ENCODE assay signal across 19 cellular contexts in genomic region chr5:107860044-107860443, GRCh38.
A peak's percentile ranks its signal among the peaks of the same experiment; 100 is the strongest.
DNase-seq lines count a peak whose midpoint lies in the region; ATAC-seq and TF ChIP-seq lines count a peak whose summit lies in the region.
"Had no signal": no experiment of that assay in that cellular context is flagged by ENCODE, and none has a peak within 500 bp of the region (broad histone marks: within the 10 kb centered on the region; RNA-seq: fewer than 3 reads in every experiment).

No MANE protein-coding gene starts in this region.

- peak; percentile 56; the same call in 1 of the 3 replicates for ATAC-seq in DND-41 (ENCODE audit: insufficient read depth, low read depth)
- peak; percentile 46 for ATAC-seq in GM19351 (IDR thresholded peaks at IDR 0.05; ENCODE audit: unreplicated experiment)
- no peak for ATAC-seq in GM21367 (IDR thresholded peaks at IDR 0.05; ENCODE audit: unreplicated experiment)
- no peak for ATAC-seq in SK-N-SH treated with all-trans-retinoic acid at 6 μM for 48 hours
- ATAC-seq in HG02763 (IDR thresholded peaks at IDR 0.05; ENCODE audit: unreplicated experiment) = no peak
- ATAC-seq: A549 had no signal

- intact Hi-C loops in esophagus squamous epithelium (cut with DNase I) = no loop called here

- TF ChIP-seq POLR2A in esophagus squamous epithelium (IDR thresholded peaks at IDR 0.05) = no peak

- TF ChIP-seq CTCF in DND-41 (IDR thresholded peaks at IDR 0.05; ENCODE audit: borderline replicate concordance, extremely low read depth, low read length, poor library complexity, severe bottlenecking) (no peak), esophagus squamous epithelium (IDR thresholded peaks at IDR 0.05) (no peak)

- 78 to 87% methylated on average over 1 of the region's 1 CpG for WGBS in esophagus squamous epithelium, 2 donors

- DNase-seq in DND-41 (no peak), OCI-M1 (lab: John Stamatoyannopoulos, UW) (peak; percentile 16), esophagus squamous epithelium (lab: John Stamatoyannopoulos, UW) (no peak)
- DNase-seq: CD4-positive, alpha-beta memory T cell; DMS153; DMS79; GF-D8; GOT3; H9; IMR-90; KBM-7 had no signal

- H3K27ac ChIP-seq in DND-41 (ENCODE audit: low read length) = no peak overlapping the region; the same call in 1 of the 2 replicates
- H3K27ac ChIP-seq in KOPT-K1 (ENCODE audit: low read depth, low read length, poor library complexity, severe bottlenecking) = peak overlapping the region; percentile 46
- H3K27ac ChIP-seq in esophagus squamous epithelium = no peak overlapping the region
- H3K27ac ChIP-seq: 22Rv1, A549, BLaER1 had no signal

- H3K36me3 ChIP-seq in DND-41 (ENCODE audit: insufficient read depth, low read length) (no peaks in the 10 kb centered on the region), KOPT-K1 (ENCODE audit: insufficient read depth, low read length) (no peaks in the 10 kb centered on the region), esophagus squamous epithelium (peaks cover 0 to 12% (median 0%) of the 10 kb centered on the region in 3 donors)
- H3K36me3 ChIP-seq: BLaER1 had no signal

- H3K4me1 ChIP-seq in DND-41 (ENCODE audit: insufficient read depth, low read length) (peaks cover 8% of the 10 kb centered on the region), esophagus squamous epithelium (no peaks in the 10 kb centered on the region)
- H3K4me1 ChIP-seq: A549, BLaER1 had no signal

- no peak overlapping the region for H2AFZ ChIP-seq in DND-41 (ENCODE audit: low read depth, low read length)

- H4K20me1 ChIP-seq in DND-41 (ENCODE audit: insufficient read depth, low read length) = no peaks in the 10 kb centered on the region
- H4K20me1 ChIP-seq: BLaER1 had no signal

- H3K4me3 ChIP-seq in DND-41 (ENCODE audit: low read depth in 1 of 2, low read length in 2 of 2) (no peak overlapping the region), esophagus squamous epithelium (no peak overlapping the region)
- H3K4me3 ChIP-seq: A549, BLaER1 had no signal

- no peak overlapping the region for H3K9ac ChIP-seq in DND-41 (ENCODE audit: low read depth, low read length)
- H3K9ac ChIP-seq: BLaER1 had no signal

- no peaks in the 10 kb centered on the region for H3K79me2 ChIP-seq in DND-41 (ENCODE audit: insufficient read depth, low read length)

- H3K9me3 ChIP-seq in DND-41 (ENCODE audit: insufficient read depth, low read length, severe bottlenecking) (peaks cover 3% of the 10 kb centered on the region), KOPT-K1 (ENCODE audit: insufficient read depth, low read length, poor library complexity, severe bottlenecking) (peaks cover 8% of the 10 kb centered on the region), esophagus squamous epithelium (no peaks in the 10 kb centered on the region)
- H3K9me3 ChIP-seq: A549, BLaER1 had no signal

- no peaks in the 10 kb centered on the region for H3K27me3 ChIP-seq in DND-41 (ENCODE audit: insufficient read depth, low read length, poor library complexity)
- H3K27me3 ChIP-seq in esophagus squamous epithelium = no peaks in the 10 kb centered on the region
- H3K27me3 ChIP-seq: BLaER1 had no signal

- H3K4me2 ChIP-seq in DND-41 (ENCODE audit: insufficient read depth, low read length) = no peak overlapping the region
- H3K4me2 ChIP-seq: A549, BLaER1 had no signal

TF ChIP-seq in SK-N-SH treated with all-trans-retinoic acid at 6 μM for 48 hours, 23 proteins besides CTCF, POLR2A, EP300 and RAD21 (continues in another document):
- no peak for TF ChIP-seq BACH2 (CRISPR knock-in tag; IDR thresholded peaks at IDR 0.05; ENCODE audit: borderline replicate concordance)
- TF ChIP-seq, protein P1, sequence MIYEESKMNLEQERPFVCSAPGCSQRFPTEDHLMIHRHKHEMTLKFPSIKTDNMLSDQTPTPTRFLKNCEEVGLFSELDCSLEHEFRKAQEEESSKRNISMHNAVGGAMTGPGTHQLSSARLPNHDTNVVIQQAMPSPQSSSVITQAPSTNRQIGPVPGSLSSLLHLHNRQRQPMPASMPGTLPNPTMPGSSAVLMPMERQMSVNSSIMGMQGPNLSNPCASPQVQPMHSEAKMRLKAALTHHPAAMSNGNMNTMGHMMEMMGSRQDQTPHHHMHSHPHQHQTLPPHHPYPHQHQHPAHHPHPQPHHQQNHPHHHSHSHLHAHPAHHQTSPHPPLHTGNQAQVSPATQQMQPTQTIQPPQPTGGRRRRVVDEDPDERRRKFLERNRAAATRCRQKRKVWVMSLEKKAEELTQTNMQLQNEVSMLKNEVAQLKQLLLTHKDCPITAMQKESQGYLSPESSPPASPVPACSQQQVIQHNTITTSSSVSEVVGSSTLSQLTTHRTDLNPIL (CRISPR knock-in tag; IDR thresholded peaks at IDR 0.05; ENCODE audit: low read depth) = no peak
- no peak for TF ChIP-seq TSHZ2 (CRISPR knock-in tag; IDR thresholded peaks at IDR 0.05)
- TF ChIP-seq CSRNP3 (CRISPR knock-in tag; IDR thresholded peaks at IDR 0.05) = no peak
- no peak for TF ChIP-seq RARB (CRISPR knock-in tag; IDR thresholded peaks at IDR 0.05)
- no peak for TF ChIP-seq ZC3H10 (CRISPR knock-in tag; IDR thresholded peaks at IDR 0.05)
- no peak for TF ChIP-seq ZFP3 (CRISPR knock-in tag; IDR thresholded peaks at IDR 0.05)
- no peak for TF ChIP-seq SNAI2 (CRISPR knock-in tag; IDR thresholded peaks at IDR 0.05)
- no peak for TF ChIP-seq ZNF70 (CRISPR knock-in tag; IDR thresholded peaks at IDR 0.05)
- no peak for TF ChIP-seq CSDC2 (CRISPR knock-in tag; IDR thresholded peaks at IDR 0.05)
- no peak for TF ChIP-seq GLIS3 (CRISPR knock-in tag; IDR thresholded peaks at IDR 0.05)
- TF ChIP-seq POU6F1 (CRISPR knock-in tag; IDR thresholded peaks at IDR 0.05; ENCODE audit: borderline replicate concordance, low read depth) = no peak
- TF ChIP-seq OSR1 (CRISPR knock-in tag; IDR thresholded peaks at IDR 0.05) = no peak
- no peak for TF ChIP-seq ISL1 (CRISPR knock-in tag; IDR thresholded peaks at IDR 0.05)
- TF ChIP-seq, protein P2, sequence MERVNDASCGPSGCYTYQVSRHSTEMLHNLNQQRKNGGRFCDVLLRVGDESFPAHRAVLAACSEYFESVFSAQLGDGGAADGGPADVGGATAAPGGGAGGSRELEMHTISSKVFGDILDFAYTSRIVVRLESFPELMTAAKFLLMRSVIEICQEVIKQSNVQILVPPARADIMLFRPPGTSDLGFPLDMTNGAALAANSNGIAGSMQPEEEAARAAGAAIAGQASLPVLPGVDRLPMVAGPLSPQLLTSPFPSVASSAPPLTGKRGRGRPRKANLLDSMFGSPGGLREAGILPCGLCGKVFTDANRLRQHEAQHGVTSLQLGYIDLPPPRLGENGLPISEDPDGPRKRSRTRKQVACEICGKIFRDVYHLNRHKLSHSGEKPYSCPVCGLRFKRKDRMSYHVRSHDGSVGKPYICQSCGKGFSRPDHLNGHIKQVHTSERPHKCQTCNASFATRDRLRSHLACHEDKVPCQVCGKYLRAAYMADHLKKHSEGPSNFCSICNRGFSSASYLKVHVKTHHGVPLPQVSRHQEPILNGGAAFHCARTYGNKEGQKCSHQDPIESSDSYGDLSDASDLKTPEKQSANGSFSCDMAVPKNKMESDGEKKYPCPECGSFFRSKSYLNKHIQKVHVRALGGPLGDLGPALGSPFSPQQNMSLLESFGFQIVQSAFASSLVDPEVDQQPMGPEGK (CRISPR knock-in tag; IDR thresholded peaks at IDR 0.05; ENCODE audit: borderline replicate concordance) = no peak

Comparison
In these comparisons a context has a peak if more than half of its experiments do, and no peak if none do; other contexts are left out.
1. ATAC-seq: peak in DND-41 (single experiment) and GM19351 (single experiment); none in GM21367 (single experiment), SK-N-SH treated with all-trans-retinoic acid at 6 μM for 48 hours (single experiment) and HG02763 (single experiment).